8 cellular contexts compared by ENCODE assay signal in the genomic region with DNA sequence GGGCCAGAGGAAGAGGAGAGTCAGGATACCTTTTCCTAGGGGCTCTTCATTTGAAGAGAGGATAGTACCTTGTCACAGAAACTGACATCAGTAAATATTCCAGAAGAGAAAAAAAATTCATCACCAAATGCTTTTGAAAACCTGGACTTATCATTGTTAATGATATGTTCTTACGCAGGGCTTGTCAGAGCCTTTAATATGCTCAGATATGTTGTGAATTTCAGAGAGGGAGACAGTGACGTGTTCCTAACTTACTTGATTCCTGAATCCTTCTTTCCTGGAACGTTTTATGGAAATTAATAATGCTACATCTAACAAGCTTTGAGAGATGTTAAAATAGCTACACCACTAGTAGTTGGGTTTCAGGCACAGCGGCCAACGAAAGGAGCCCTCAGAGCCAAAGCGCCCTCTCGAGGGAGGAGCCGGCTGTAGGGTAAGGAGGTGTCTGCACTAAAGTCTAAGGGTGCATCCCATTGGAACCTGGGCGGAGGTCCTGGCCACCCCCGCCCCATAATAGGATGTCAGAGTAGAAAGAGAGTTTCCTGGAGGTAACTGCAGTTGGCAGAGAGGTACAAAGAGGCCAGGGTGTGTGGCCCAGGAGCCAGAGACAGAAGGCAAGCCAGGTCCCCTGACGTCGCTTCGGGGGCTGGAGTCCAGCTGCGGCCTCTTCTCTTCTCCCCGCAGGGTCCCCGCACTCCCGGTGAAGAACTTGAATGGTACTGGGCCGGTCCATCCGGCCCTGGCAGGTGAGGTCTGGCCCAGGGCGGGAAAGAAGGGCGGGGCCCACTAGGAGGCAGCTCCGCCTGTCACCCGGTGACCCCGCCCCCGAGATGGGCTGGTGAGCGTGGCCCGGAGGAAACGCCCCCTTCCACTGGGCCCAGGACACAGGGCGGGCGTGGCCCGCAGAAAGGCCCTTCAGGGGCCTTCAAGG. TPM values are rescaled to one million over a fixed set of nuclear protein-coding genes. Genes with fewer than 3 reads are reported as not detected.
DNase-seq lines count a peak whose midpoint lies in the region; ATAC-seq and TF ChIP-seq lines count a peak whose summit lies in the region.

No MANE protein-coding gene starts in this region.

- ATAC-seq in HG03039 (IDR thresholded peaks at IDR 0.05; ENCODE audit: unreplicated experiment), result peak; percentile 45
- ATAC-seq in body of pancreas, result peak; percentile 22
- peak; percentile 81 for ATAC-seq in left lung
- ATAC-seq in GM19455 (IDR thresholded peaks at IDR 0.05; ENCODE audit: unreplicated experiment), result no peak

- intact Hi-C loops in body of pancreas (cut with DNase I) (loop anchor here (5.0 kb wide), 1 partner anchor 35 kb away; a partner anchor contains a TSS), left lung (cut with DNase I) (no loop called here)

- WGBS in body of pancreas, 2 donors, result 31 to 43% methylated on average over 10 to 31 of the region's 31 CpGs

- TF ChIP-seq CTCF in body of pancreas (IDR thresholded peaks at IDR 0.05) (no peak), left lung (IDR thresholded peaks at IDR 0.05) (no peak)

- H3K27me3 ChIP-seq in body of pancreas (no peaks in the 10 kb centered on the region), left lung (peaks cover 0 to 58% of the 10 kb centered on the region in 2 donors)

- DNase-seq in CD1c-positive myeloid dendritic cell (ENCODE audit: extremely low spot score) (peak; percentile 20), body of pancreas (peak in 3 of 4 donors; percentile 28 to 49 (median 41)), left lung (peak; percentile 49 to 84), NCI-H524 (lab: John Stamatoyannopoulos, UW) (no peak), midbrain (lab: John Stamatoyannopoulos, UW) (no peak)
- DNase-seq in activated CD8-positive, alpha-beta memory T cell treated with anti-CD3 and anti-CD28 coated beads, Interleukin-2, amount 50 U/mL, for 4 hours, result no peak

- no peak overlapping the region for H3K27ac ChIP-seq in body of pancreas
- no peak overlapping the region for H3K27ac ChIP-seq in left lung

- H3K4me3 ChIP-seq in body of pancreas (no peak overlapping the region), left lung (no peak overlapping the region)

- H3K9me3 ChIP-seq in body of pancreas (no peaks in the 10 kb centered on the region), left lung (no peaks in the 10 kb centered on the region)

- H3K36me3 ChIP-seq in body of pancreas (replicated peaks in 1 of 2; ENCODE audit: insufficient read depth in 1 of 2, low read depth in 2 of 2), result no peaks in the 10 kb centered on the region
- no peaks in the 10 kb centered on the region for H3K36me3 ChIP-seq in left lung

- H3K4me1 ChIP-seq in body of pancreas, result peaks cover under 1% of the 10 kb centered on the region
- no peaks in the 10 kb centered on the region for H3K4me1 ChIP-seq in left lung

- no peak for TF ChIP-seq POLR2A in body of pancreas (IDR thresholded peaks at IDR 0.05)

RNA-seq across cellular contexts. Expression of a gene that starts 36.2 kb away (rescaled TPM):
- 10 to 100 TPM; 11.9 to 17.5 TPM for total RNA-seq in body of pancreas
- total RNA-seq in left lung, result 1 to 10 TPM in 1 of 2 donors, under 1 TPM in 1; 0.70 to 3.8 TPM

RNA-seq across cellular contexts. Expression of a gene that starts 42.8 kb away (rescaled TPM):
- 1 to 10 TPM in 1 of 2 donors, under 1 TPM in 1; 0.66 to 2.1 TPM for total RNA-seq in body of pancreas
- under 1 TPM; 0.17 to 0.24 TPM for total RNA-seq in left lung

RNA-seq across cellular contexts. Expression of a gene that starts 56.8 kb away (rescaled TPM):
- total RNA-seq in body of pancreas (under 1 TPM in 1 of 2 donors, not detected in 1; 0.99 TPM), left lung (1 to 10 TPM in 1 of 2 donors, not detected in 1; 4.3 TPM)

Comparison
In these comparisons a context has a peak if more than half of its experiments do, and no peak if none do; other contexts are left out.
1. DNase-seq: peak in CD1c-positive myeloid dendritic cell (single experiment), body of pancreas (3 of 4) and left lung (2 of 2); none in activated CD8-positive, alpha-beta memory T cell treated with anti-CD3 and anti-CD28 coated beads, Interleukin-2, amount 50 U/mL, for 4 hours (single experiment), NCI-H524 (0 of 2) and midbrain (single experiment).